Comparison of ENCODE assay signal across 13 cellular contexts in the genomic region with DNA sequence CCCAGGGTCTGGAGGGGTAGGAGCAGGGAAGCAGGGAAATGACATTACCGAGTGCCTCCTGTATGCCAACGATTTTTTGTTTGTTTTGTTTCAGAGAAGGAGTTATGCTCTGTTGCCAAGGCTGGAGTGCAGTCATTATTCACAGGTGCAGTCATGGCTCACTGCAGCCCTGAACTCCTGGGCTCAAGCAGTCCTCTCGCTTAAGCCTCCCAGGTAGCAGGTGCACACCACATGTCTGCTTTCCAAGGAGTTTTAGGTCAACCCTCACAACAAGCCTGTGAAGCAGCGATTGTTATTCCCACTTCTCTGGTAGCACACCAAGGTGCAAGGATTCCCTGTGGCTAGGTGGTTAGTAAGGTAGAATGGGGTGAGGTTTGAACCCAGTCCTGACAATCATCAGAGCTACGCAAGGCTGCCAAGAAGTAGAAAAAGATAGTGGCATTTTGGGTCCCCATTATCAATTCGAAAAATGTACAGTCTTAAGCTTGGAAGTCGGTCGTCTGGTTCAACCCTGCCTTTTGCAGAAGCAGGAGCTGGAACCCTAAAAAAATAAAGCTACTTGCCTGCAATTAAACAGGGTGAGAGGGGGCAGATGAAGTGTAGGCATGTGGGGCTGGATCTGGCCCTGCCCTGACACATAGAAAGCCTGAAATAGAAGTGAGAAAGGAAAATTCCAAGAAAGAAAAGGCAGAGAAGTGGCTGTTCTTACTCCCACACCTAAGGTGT. TPM values are rescaled to one million over a fixed set of nuclear protein-coding genes. Genes with fewer than 3 reads are reported as not detected.
A peak's percentile ranks its signal among the peaks of the same experiment; 100 is the strongest.
DNase-seq lines count a peak whose midpoint lies in the region; ATAC-seq and TF ChIP-seq lines count a peak whose summit lies in the region.
"Had no signal": no experiment of that assay in that cellular context is flagged by ENCODE, and none has a peak within 500 bp of the region (broad histone marks: within the 10 kb centered on the region; RNA-seq: fewer than 3 reads in every experiment).

No MANE protein-coding gene starts in this region.

- no peaks in the 10 kb centered on the region for H3K27me3 Mint-ChIP-seq in CD4-positive, alpha-beta T cell
- H3K27me3 Mint-ChIP-seq in IgD-negative memory B cell (no peaks in the 10 kb centered on the region), T-helper 17 cell (no peaks in the 10 kb centered on the region), glutamatergic neuron (ENCODE audit: unreplicated experiment) (peaks cover 2% of the 10 kb centered on the region), GM23338 (ENCODE audit: insufficient read depth, low read depth, poor library complexity) (peaks cover 4% of the 10 kb centered on the region)

- no peak for ATAC-seq in CD4-positive, alpha-beta T cell (ENCODE audit: poor library complexity)
- ATAC-seq in T-helper 17 cell: no peak
- ATAC-seq in GM23338: no peak
- ATAC-seq: CD8-positive, alpha-beta T cell had no signal

- H3K4me3 ChIP-seq in coronary artery: no peak overlapping the region
- no peak overlapping the region for H3K4me3 ChIP-seq in GM23338
- H3K4me3 ChIP-seq: suprapubic skin had no signal

- H3K4me1 Mint-ChIP-seq in CD4-positive, alpha-beta T cell (ENCODE audit: low read depth): peaks cover 70% of the 10 kb centered on the region
- H3K4me1 Mint-ChIP-seq in IgD-negative memory B cell (peaks cover 33 to 45% (median 45%) of the 10 kb centered on the region in 3 donors), T-helper 17 cell (peaks cover 49% of the 10 kb centered on the region), glutamatergic neuron (ENCODE audit: low read depth, unreplicated experiment) (peaks cover 13% of the 10 kb centered on the region), GM23338 (peaks cover 13% of the 10 kb centered on the region; the same call in 2 of the 3 replicates)

- no peaks in the 10 kb centered on the region for H3K9me2 ChIP-seq in GM23338 (ENCODE audit: insufficient read depth)

- H3F3A ChIP-seq in GM23338 (replicated peaks; ENCODE audit: low read depth): no peaks in the 10 kb centered on the region

- no peaks in the 10 kb centered on the region for H3K9me3 ChIP-seq in CD4-positive, alpha-beta T cell (ENCODE audit: control insufficient read depth, low read length)
- no peaks in the 10 kb centered on the region for H3K9me3 ChIP-seq in T-helper 17 cell (ENCODE audit: control insufficient read depth, low read length, poor library complexity, severe bottlenecking)
- H3K9me3 ChIP-seq: suprapubic skin had no signal

- peaks cover 20% of the 10 kb centered on the region for H3K36me3 Mint-ChIP-seq in CD4-positive, alpha-beta T cell (ENCODE audit: low read depth)
- peaks cover 2% of the 10 kb centered on the region for H3K36me3 Mint-ChIP-seq in IgD-negative memory B cell
- no peaks in the 10 kb centered on the region for H3K36me3 Mint-ChIP-seq in T-helper 17 cell (ENCODE audit: low read depth)
- H3K36me3 Mint-ChIP-seq in glutamatergic neuron (ENCODE audit: unreplicated experiment): no peaks in the 10 kb centered on the region
- no peaks in the 10 kb centered on the region; the same call in 2 of the 3 replicates for H3K36me3 Mint-ChIP-seq in GM23338 (ENCODE audit: low read depth)

- H3K27ac Mint-ChIP-seq in CD4-positive, alpha-beta T cell: peak overlapping the region; percentile 48
- peak overlapping the region; percentile 89 to 92 (median 91) for H3K27ac Mint-ChIP-seq in IgD-negative memory B cell
- H3K27ac Mint-ChIP-seq in T-helper 17 cell: peak overlapping the region; percentile 68
- H3K27ac Mint-ChIP-seq in glutamatergic neuron (ENCODE audit: unreplicated experiment): no peak overlapping the region
- no peak overlapping the region for H3K27ac Mint-ChIP-seq in GM23338
- H3K27ac Mint-ChIP-seq: CD8-positive, alpha-beta T cell had no signal

- H4K20me1 ChIP-seq in GM23338 (replicated peaks; ENCODE audit: insufficient read depth): no peaks in the 10 kb centered on the region

- no peak for TF ChIP-seq CTCF in CD4-positive, alpha-beta T cell (IDR thresholded peaks at IDR 0.05)
- TF ChIP-seq CTCF in glutamatergic neuron (IDR thresholded peaks at IDR 0.05; ENCODE audit: partially characterized antibody, unreplicated experiment): no peak
- no peak for TF ChIP-seq CTCF in coronary artery (IDR thresholded peaks at IDR 0.05)
- no peak for TF ChIP-seq CTCF in GM23338 (conservative IDR thresholded peaks at IDR 0.05; ENCODE audit: low read depth in 2 of 2)

- H2AFZ ChIP-seq in GM23338: no peak overlapping the region

- no peak overlapping the region for H3K27ac ChIP-seq in CD4-positive, alpha-beta T cell (ENCODE audit: low read depth, low read length)
- H3K27ac ChIP-seq in coronary artery (no peak overlapping the region), GM23338 (ENCODE audit: low read depth) (no peak overlapping the region)
- H3K27ac ChIP-seq: suprapubic skin had no signal

- intact Hi-C loops in CD4-positive, alpha-beta T cell (cut with DNase I, micrococcal nuclease): loop anchor here (5.0 kb wide), 1 partner anchor 33 kb away; no protein-coding TSS in a partner anchor

- H3K79me2 ChIP-seq in GM23338 (replicated peaks; ENCODE audit: insufficient read depth): no peaks in the 10 kb centered on the region

- no peak for DNase-seq in CD4-positive, alpha-beta T cell
- no peak for DNase-seq in T-helper 17 cell
- peak; percentile 74 for DNase-seq in kidney tubule cell (ENCODE audit: low spot score)
- DNase-seq in glutamatergic neuron: no peak
- no peak for DNase-seq in stimulated activated CD4-positive, alpha-beta T cell treated with anti-CD3 and anti-CD28 coated beads, Interleukin-4, amount 100 ng/mL, for 24 hours
- no peak for DNase-seq in coronary artery (ENCODE audit: low spot score)
- no peak for DNase-seq in GM23338 (ENCODE audit: low spot score)
- DNase-seq: CD8-positive, alpha-beta T cell had no signal

- CTCF ChIA-PET in CD4-positive, alpha-beta T cell (lab: Charles Lee): no interaction called here

- no peaks in the 10 kb centered on the region; the same call in 1 of the 2 replicates for H3K4me1 ChIP-seq in GM23338 (ENCODE audit: insufficient read depth)
- H3K4me1 ChIP-seq: suprapubic skin had no signal

- H3K9me3 Mint-ChIP-seq in CD4-positive, alpha-beta T cell: no peaks in the 10 kb centered on the region
- H3K9me3 Mint-ChIP-seq in IgD-negative memory B cell: peaks cover 0 to 3% (median 2%) of the 10 kb centered on the region in 3 donors
- peaks cover 3% of the 10 kb centered on the region for H3K9me3 Mint-ChIP-seq in glutamatergic neuron (ENCODE audit: unreplicated experiment)
- no peaks in the 10 kb centered on the region for H3K9me3 Mint-ChIP-seq in GM23338
- H3K9me3 Mint-ChIP-seq: CD8-positive, alpha-beta T cell had no signal

- POLR2A ChIA-PET in CD4-positive, alpha-beta T cell (lab: Charles Lee): interaction anchor here (11.2 kb wide), 1 partner anchor 19 kb away, joined by 264 read pairs; a partner anchor contains a TSS

- no peak overlapping the region for H3K4me3 Mint-ChIP-seq in CD4-positive, alpha-beta T cell
- H3K4me3 Mint-ChIP-seq in IgD-negative memory B cell (peak overlapping the region in 3 of 4 donors; percentile 56 to 87 (median 75)), T-helper 17 cell (peak overlapping the region; percentile 41), glutamatergic neuron (ENCODE audit: unreplicated experiment) (no peak overlapping the region), GM23338 (no peak overlapping the region)
- H3K4me3 Mint-ChIP-seq: CD8-positive, alpha-beta T cell had no signal

- no peaks in the 10 kb centered on the region for H3K36me3 ChIP-seq in GM23338 (ENCODE audit: insufficient read depth)

- no peaks in the 10 kb centered on the region for H3K27me3 ChIP-seq in CD4-positive, alpha-beta T cell (ENCODE audit: control insufficient read depth, insufficient read depth, low read length)
- H3K27me3 ChIP-seq in GM23338 (ENCODE audit: insufficient read depth): no peaks in the 10 kb centered on the region
- H3K27me3 ChIP-seq: suprapubic skin had no signal

- H3K4me2 ChIP-seq in GM23338: no peak overlapping the region

TF ChIP-seq in GM23338, 12 proteins besides CTCF, POLR2A, EP300 and RAD21 (continues in another document):
- no peak for TF ChIP-seq NANOG (IDR thresholded peaks at IDR 0.05; ENCODE audit: borderline replicate concordance)

RNA-seq across cellular contexts. Expression of a gene that starts 9.1 kb away (rescaled TPM):
- total RNA-seq in CD4-positive, alpha-beta T cell: 1 to 10 TPM; 3.0 to 3.7 TPM
- 0.19 TPM for polyA plus RNA-seq in IgD-negative memory B cell
- 1 to 10 TPM; 5.5 to 6.0 TPM for total RNA-seq in T-helper 17 cell
- total RNA-seq in glutamatergic neuron (ENCODE audit: unreplicated experiment): 7.6 TPM
- 0.21 TPM in 1 of 2 replicates, not detected in the other for total RNA-seq in GM23338 (2014; rRNA removed; shearing (Covaris generic))
- 0.21 and 0.40 TPM in 2 replicates for polyA plus RNA-seq in GM23338 (2016; fragmentation: Nextera tagmentation; extraction: Ambion mirVana)

RNA-seq across cellular contexts. Expression of a gene that starts 17.1 kb away (rescaled TPM):
- total RNA-seq in CD4-positive, alpha-beta T cell: 100 to 1,000 TPM; 467 to 468 TPM
- 1,475 TPM for polyA plus RNA-seq in IgD-negative memory B cell
- 100 to 1,000 TPM; 701 to 919 TPM for total RNA-seq in T-helper 17 cell
- 91.1 TPM for total RNA-seq in glutamatergic neuron (ENCODE audit: unreplicated experiment)
- total RNA-seq in GM23338 (2014; rRNA removed; shearing (Covaris generic)): 69.8 and 76.9 TPM in 2 replicates
- polyA plus RNA-seq in GM23338 (2016; fragmentation: Nextera tagmentation; extraction: Ambion mirVana): 59.4 and 60.1 TPM in 2 replicates

RNA-seq across cellular contexts. Expression of a gene that starts 48.9 kb away (rescaled TPM):
- not detected for total RNA-seq in CD4-positive, alpha-beta T cell
- 0.35 TPM for polyA plus RNA-seq in IgD-negative memory B cell
- under 1 TPM in 1 of 2 donors, not detected in 1; 0.40 TPM for total RNA-seq in T-helper 17 cell
- total RNA-seq in glutamatergic neuron (ENCODE audit: unreplicated experiment): not detected
- 0.14 TPM in 1 of 2 replicates, not detected in the other for total RNA-seq in GM23338 (2014; rRNA removed; shearing (Covaris generic))
- polyA plus RNA-seq in GM23338 (2016; fragmentation: Nextera tagmentation; extraction: Ambion mirVana): 0.32 and 0.50 TPM in 2 replicates
- total RNA-seq: CD8-positive, alpha-beta T cell; LHCN-M2; pulmonary artery endothelial cell; SK-MEL-5; suprapubic skin had no signal

Comparison
In these comparisons a context has a peak if more than half of its experiments do, and no peak if none do; other contexts are left out.
1. H3K27ac Mint-ChIP-seq: peak in CD4-positive, alpha-beta T cell (single experiment), IgD-negative memory B cell (3 of 3) and T-helper 17 cell (single experiment); none in glutamatergic neuron (single experiment) and GM23338 (single experiment).
2. H3K4me3 Mint-ChIP-seq: peak in IgD-negative memory B cell (3 of 4) and T-helper 17 cell (single experiment); none in CD4-positive, alpha-beta T cell (single experiment), glutamatergic neuron (single experiment) and GM23338 (single experiment).